12 cellular contexts compared by ENCODE assay signal in genomic region chr11:122344281-122344680, GRCh38.
A peak's percentile ranks its signal among the peaks of the same experiment; 100 is the strongest.
DNase-seq lines count a peak whose midpoint lies in the region; ATAC-seq, FAIRE-seq and TF ChIP-seq lines count a peak whose summit lies in the region.
"Had no signal": no experiment of that assay in that cellular context is flagged by ENCODE, and none has a peak within 500 bp of the region (broad histone marks: within the 10 kb centered on the region; RNA-seq: fewer than 3 reads in every experiment).

No MANE protein-coding gene starts in this region.

- H3K36me3 ChIP-seq in RWPE2 (ENCODE audit: low read depth) = no peaks in the 10 kb centered on the region
- no peaks in the 10 kb centered on the region for H3K36me3 ChIP-seq in osteoblast (ENCODE audit: insufficient read depth, low read length)

- H3K4me1 ChIP-seq in RWPE2 (ENCODE audit: insufficient read depth, poor library complexity, severe bottlenecking) (peaks cover 26% of the 10 kb centered on the region), osteoblast (ENCODE audit: insufficient read depth, low read length) (peaks cover 5% of the 10 kb centered on the region)

- H3K27ac ChIP-seq in RWPE2 (ENCODE audit: poor library complexity, severe bottlenecking) (peak overlapping the region; percentile 22), osteoblast (ENCODE audit: low read depth, low read length) (no peak overlapping the region)

- H3K4me3 ChIP-seq in RWPE2 (ENCODE audit: severe bottlenecking) (no peak overlapping the region), osteoblast (ENCODE audit: insufficient read depth, low read length) (no peak overlapping the region)

- ATAC-seq in RWPE2 (ENCODE audit: low read depth) (peak; percentile 70), HG02885 (IDR thresholded peaks at IDR 0.05; ENCODE audit: poor library complexity, unreplicated experiment) (no peak)
- ATAC-seq: stimulated activated naive CD8-positive, alpha-beta T cell treated with anti-CD3 and anti-CD28 coated beads, Interleukin-15, amount 100 ng/mL, for 72 hours had no signal

- no peak for FAIRE-seq in H54 (lab: Jason Lieb, UNC)

- H3K9me3 ChIP-seq in RWPE2 (ENCODE audit: severe bottlenecking) (no peaks in the 10 kb centered on the region), osteoblast (ENCODE audit: low read depth, low read length) (no peaks in the 10 kb centered on the region)

- TF ChIP-seq CTCF in RWPE2 (IDR thresholded peaks at IDR 0.05; ENCODE audit: poor library complexity, severe bottlenecking) (no peak), osteoblast (IDR thresholded peaks at IDR 0.05; ENCODE audit: extremely low read depth, low read depth, low read length) (no peak)

- H3K4me2 ChIP-seq in osteoblast (ENCODE audit: insufficient read depth, low read length) = peak overlapping the region; percentile 15

- DNase-seq in ELR (ENCODE audit: low read depth) (peak; percentile 23), RWPE2 (ENCODE audit: low spot score) (no peak), fibroblast of gingiva (ENCODE audit: low read depth) (peak; percentile 25), osteoblast (ENCODE audit: insufficient read length, low spot score, missing footprints) (peak; percentile 49), NK-92 (lab: John Stamatoyannopoulos, UW; ENCODE audit: unreplicated experiment) (no peak), H54 (ENCODE audit: insufficient read length, low spot score) (no peak), D341Med (ENCODE audit: low spot score) (no peak)
- DNase-seq: activated CD4-positive, alpha-beta T cell treated with anti-CD3 and anti-CD28 coated beads for 1 hour; caudate nucleus; NCI-H2107; stimulated activated naive CD8-positive, alpha-beta T cell treated with anti-CD3 and anti-CD28 coated beads, Interleukin-15, amount 100 ng/mL, for 72 hours had no signal

- no peaks in the 10 kb centered on the region for H3K79me2 ChIP-seq in osteoblast (ENCODE audit: insufficient read depth, low read length)

- TF ChIP-seq POLR2A in H54 (IDR thresholded peaks at IDR 0.05; ENCODE audit: low read depth, low read length) = no peak

- no peaks in the 10 kb centered on the region for H3K27me3 ChIP-seq in RWPE2 (ENCODE audit: insufficient read depth, poor library complexity, severe bottlenecking)
- H3K27me3 ChIP-seq in osteoblast (ENCODE audit: insufficient read depth, low read length) = peaks cover 14% of the 10 kb centered on the region

- H2AFZ ChIP-seq in osteoblast (ENCODE audit: low read length) = no peak overlapping the region

- no peaks in the 10 kb centered on the region for H4K20me1 ChIP-seq in osteoblast (ENCODE audit: insufficient read depth, low read length)

Comparison
In these comparisons a context has a peak if more than half of its experiments do, and no peak if none do; other contexts are left out.
1. DNase-seq: peak in ELR (single experiment), fibroblast of gingiva (single experiment) and osteoblast (single experiment); none in RWPE2 (single experiment), NK-92 (single experiment), H54 (single experiment) and D341Med (single experiment).